1 cellular context compared by ENCODE assay signal in the genomic region with DNA sequence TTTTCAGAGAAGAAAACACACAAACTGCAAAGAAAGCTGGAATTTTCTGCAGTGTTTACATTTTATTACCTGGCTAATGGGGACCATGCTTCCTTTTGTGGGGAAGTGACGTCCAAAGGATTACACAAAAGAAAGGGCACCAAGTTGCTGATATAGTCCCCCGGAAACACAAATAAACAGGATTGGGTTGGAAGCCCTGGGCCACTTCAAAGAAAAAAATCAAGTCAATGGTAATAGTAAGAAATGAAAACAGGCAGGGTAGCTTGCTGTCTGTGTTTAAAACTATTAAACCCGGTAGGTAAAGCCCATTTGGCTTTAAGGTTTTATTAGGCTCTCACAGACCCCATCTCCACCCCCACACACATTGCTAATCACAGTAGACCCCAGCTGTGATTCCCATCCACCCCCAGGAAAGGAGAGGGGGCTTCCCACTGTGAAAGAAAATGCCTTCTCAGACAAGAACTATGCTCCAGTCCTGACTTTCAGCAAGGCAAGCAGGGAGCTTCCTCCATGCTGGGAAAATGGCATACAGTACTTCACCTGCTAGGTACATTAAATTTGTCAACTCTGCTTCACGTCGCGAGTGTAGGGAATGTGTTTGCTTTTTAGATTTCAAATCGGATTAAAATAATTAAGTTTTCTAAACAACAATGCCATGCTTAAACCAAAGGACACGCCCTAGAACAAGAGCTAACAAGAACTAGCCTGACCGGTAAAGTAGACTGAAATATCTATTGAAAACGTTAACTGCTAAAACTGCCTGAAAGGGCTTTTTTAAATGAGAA.
A peak's percentile ranks its signal among the peaks of the same experiment; 100 is the strongest.
TF ChIP-seq lines count a peak whose summit lies in the region.

No MANE protein-coding gene starts in this region.

TF ChIP-seq in WTC11, 78 proteins besides CTCF, POLR2A, EP300 and RAD21 (continued from another document and continues in another):
- TF ChIP-seq, protein P1, sequence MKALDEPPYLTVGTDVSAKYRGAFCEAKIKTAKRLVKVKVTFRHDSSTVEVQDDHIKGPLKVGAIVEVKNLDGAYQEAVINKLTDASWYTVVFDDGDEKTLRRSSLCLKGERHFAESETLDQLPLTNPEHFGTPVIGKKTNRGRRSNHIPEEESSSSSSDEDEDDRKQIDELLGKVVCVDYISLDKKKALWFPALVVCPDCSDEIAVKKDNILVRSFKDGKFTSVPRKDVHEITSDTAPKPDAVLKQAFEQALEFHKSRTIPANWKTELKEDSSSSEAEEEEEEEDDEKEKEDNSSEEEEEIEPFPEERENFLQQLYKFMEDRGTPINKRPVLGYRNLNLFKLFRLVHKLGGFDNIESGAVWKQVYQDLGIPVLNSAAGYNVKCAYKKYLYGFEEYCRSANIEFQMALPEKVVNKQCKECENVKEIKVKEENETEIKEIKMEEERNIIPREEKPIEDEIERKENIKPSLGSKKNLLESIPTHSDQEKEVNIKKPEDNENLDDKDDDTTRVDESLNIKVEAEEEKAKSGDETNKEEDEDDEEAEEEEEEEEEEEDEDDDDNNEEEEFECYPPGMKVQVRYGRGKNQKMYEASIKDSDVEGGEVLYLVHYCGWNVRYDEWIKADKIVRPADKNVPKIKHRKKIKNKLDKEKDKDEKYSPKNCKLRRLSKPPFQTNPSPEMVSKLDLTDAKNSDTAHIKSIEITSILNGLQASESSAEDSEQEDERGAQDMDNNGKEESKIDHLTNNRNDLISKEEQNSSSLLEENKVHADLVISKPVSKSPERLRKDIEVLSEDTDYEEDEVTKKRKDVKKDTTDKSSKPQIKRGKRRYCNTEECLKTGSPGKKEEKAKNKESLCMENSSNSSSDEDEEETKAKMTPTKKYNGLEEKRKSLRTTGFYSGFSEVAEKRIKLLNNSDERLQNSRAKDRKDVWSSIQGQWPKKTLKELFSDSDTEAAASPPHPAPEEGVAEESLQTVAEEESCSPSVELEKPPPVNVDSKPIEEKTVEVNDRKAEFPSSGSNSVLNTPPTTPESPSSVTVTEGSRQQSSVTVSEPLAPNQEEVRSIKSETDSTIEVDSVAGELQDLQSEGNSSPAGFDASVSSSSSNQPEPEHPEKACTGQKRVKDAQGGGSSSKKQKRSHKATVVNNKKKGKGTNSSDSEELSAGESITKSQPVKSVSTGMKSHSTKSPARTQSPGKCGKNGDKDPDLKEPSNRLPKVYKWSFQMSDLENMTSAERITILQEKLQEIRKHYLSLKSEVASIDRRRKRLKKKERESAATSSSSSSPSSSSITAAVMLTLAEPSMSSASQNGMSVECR (CRISPR knock-in tag; IDR thresholded peaks at IDR 0.05; ENCODE audit: borderline replicate concordance): no peak
- no peak for TF ChIP-seq GRHL2 (CRISPR knock-in tag; IDR thresholded peaks at IDR 0.05; ENCODE audit: insufficient replicate concordance, severe bottlenecking)
- TF ChIP-seq, protein P2, sequence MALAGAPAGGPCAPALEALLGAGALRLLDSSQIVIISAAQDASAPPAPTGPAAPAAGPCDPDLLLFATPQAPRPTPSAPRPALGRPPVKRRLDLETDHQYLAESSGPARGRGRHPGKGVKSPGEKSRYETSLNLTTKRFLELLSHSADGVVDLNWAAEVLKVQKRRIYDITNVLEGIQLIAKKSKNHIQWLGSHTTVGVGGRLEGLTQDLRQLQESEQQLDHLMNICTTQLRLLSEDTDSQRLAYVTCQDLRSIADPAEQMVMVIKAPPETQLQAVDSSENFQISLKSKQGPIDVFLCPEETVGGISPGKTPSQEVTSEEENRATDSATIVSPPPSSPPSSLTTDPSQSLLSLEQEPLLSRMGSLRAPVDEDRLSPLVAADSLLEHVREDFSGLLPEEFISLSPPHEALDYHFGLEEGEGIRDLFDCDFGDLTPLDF (CRISPR knock-in tag; IDR thresholded peaks at IDR 0.05): no peak
- TF ChIP-seq FOXP1 (CRISPR knock-in tag; IDR thresholded peaks at IDR 0.05; ENCODE audit: borderline replicate concordance): no peak
- TF ChIP-seq ERG (CRISPR knock-in tag; IDR thresholded peaks at IDR 0.05): no peak
- no peak for TF ChIP-seq MAX (CRISPR knock-in tag; IDR thresholded peaks at IDR 0.05)
- no peak for TF ChIP-seq KAT7 (CRISPR knock-in tag; IDR thresholded peaks at IDR 0.05; ENCODE audit: borderline replicate concordance)
- TF ChIP-seq, protein P3, sequence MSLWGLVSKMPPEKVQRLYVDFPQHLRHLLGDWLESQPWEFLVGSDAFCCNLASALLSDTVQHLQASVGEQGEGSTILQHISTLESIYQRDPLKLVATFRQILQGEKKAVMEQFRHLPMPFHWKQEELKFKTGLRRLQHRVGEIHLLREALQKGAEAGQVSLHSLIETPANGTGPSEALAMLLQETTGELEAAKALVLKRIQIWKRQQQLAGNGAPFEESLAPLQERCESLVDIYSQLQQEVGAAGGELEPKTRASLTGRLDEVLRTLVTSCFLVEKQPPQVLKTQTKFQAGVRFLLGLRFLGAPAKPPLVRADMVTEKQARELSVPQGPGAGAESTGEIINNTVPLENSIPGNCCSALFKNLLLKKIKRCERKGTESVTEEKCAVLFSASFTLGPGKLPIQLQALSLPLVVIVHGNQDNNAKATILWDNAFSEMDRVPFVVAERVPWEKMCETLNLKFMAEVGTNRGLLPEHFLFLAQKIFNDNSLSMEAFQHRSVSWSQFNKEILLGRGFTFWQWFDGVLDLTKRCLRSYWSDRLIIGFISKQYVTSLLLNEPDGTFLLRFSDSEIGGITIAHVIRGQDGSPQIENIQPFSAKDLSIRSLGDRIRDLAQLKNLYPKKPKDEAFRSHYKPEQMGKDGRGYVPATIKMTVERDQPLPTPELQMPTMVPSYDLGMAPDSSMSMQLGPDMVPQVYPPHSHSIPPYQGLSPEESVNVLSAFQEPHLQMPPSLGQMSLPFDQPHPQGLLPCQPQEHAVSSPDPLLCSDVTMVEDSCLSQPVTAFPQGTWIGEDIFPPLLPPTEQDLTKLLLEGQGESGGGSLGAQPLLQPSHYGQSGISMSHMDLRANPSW (CRISPR knock-in tag; conservative IDR thresholded peaks at IDR 0.05; ENCODE audit: low read depth): no peak
- TF ChIP-seq JUN (CRISPR knock-in tag; IDR thresholded peaks at IDR 0.05): no peak
- peak; percentile 38; the same call in 1 of the 2 replicates for TF ChIP-seq ZNF281 (CRISPR knock-in tag; IDR thresholded peaks at IDR 0.05)
- TF ChIP-seq ZNF121 (CRISPR knock-in tag; IDR thresholded peaks at IDR 0.05): no peak
- TF ChIP-seq NR2C2 (CRISPR knock-in tag; IDR thresholded peaks at IDR 0.05): no peak
- TF ChIP-seq RORB (CRISPR knock-in tag; IDR thresholded peaks at IDR 0.05): no peak
- 0 out of 2 replicates have a peak, but pooled peaks have one; percentile 51 for TF ChIP-seq SP1 (CRISPR knock-in tag; conservative IDR thresholded peaks at IDR 0.05)
- TF ChIP-seq GTF2I (CRISPR knock-in tag; conservative IDR thresholded peaks at IDR 0.05): no peak
- peak; percentile 80 for TF ChIP-seq ZNF423 (CRISPR knock-in tag; IDR thresholded peaks at IDR 0.05)
- TF ChIP-seq, protein P4, sequence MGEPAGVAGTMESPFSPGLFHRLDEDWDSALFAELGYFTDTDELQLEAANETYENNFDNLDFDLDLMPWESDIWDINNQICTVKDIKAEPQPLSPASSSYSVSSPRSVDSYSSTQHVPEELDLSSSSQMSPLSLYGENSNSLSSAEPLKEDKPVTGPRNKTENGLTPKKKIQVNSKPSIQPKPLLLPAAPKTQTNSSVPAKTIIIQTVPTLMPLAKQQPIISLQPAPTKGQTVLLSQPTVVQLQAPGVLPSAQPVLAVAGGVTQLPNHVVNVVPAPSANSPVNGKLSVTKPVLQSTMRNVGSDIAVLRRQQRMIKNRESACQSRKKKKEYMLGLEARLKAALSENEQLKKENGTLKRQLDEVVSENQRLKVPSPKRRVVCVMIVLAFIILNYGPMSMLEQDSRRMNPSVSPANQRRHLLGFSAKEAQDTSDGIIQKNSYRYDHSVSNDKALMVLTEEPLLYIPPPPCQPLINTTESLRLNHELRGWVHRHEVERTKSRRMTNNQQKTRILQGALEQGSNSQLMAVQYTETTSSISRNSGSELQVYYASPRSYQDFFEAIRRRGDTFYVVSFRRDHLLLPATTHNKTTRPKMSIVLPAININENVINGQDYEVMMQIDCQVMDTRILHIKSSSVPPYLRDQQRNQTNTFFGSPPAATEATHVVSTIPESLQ (CRISPR knock-in tag; IDR thresholded peaks at IDR 0.05): no peak
- TF ChIP-seq HMGXB4 (CRISPR knock-in tag; IDR thresholded peaks at IDR 0.05): no peak
- peak; percentile 66 for TF ChIP-seq ETV6 (CRISPR knock-in tag; IDR thresholded peaks at IDR 0.05)
- no peak for TF ChIP-seq E2F4 (CRISPR knock-in tag; IDR thresholded peaks at IDR 0.05; ENCODE audit: borderline replicate concordance, low read depth)
- no peak for TF ChIP-seq ELF4 (CRISPR knock-in tag; IDR thresholded peaks at IDR 0.05; ENCODE audit: low read depth)
- TF ChIP-seq, protein P5, sequence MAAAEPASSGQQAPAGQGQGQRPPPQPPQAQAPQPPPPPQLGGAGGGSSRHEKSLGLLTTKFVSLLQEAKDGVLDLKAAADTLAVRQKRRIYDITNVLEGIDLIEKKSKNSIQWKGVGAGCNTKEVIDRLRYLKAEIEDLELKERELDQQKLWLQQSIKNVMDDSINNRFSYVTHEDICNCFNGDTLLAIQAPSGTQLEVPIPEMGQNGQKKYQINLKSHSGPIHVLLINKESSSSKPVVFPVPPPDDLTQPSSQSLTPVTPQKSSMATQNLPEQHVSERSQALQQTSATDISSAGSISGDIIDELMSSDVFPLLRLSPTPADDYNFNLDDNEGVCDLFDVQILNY (CRISPR knock-in tag; IDR thresholded peaks at IDR 0.05): 0 out of 2 replicates have a peak, but pooled peaks have one; percentile 37
- TF ChIP-seq, protein P6, sequence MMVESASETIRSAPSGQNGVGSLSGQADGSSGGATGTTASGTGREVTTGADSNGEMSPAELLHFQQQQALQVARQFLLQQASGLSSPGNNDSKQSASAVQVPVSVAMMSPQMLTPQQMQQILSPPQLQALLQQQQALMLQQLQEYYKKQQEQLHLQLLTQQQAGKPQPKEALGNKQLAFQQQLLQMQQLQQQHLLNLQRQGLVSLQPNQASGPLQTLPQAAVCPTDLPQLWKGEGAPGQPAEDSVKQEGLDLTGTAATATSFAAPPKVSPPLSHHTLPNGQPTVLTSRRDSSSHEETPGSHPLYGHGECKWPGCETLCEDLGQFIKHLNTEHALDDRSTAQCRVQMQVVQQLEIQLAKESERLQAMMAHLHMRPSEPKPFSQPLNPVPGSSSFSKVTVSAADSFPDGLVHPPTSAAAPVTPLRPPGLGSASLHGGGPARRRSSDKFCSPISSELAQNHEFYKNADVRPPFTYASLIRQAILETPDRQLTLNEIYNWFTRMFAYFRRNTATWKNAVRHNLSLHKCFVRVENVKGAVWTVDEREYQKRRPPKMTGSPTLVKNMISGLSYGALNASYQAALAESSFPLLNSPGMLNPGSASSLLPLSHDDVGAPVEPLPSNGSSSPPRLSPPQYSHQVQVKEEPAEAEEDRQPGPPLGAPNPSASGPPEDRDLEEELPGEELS (CRISPR knock-in tag; IDR thresholded peaks at IDR 0.05): peak; percentile 55; the same call in 1 of the 2 replicates
- TF ChIP-seq SOX15 (CRISPR knock-in tag; IDR thresholded peaks at IDR 0.05): no peak
- TF ChIP-seq MLX (CRISPR knock-in tag; IDR thresholded peaks at IDR 0.05): no peak
- no peak for TF ChIP-seq GABPB1 (CRISPR knock-in tag; IDR thresholded peaks at IDR 0.05)
- TF ChIP-seq ZBTB21 (CRISPR knock-in tag; IDR thresholded peaks at IDR 0.05; ENCODE audit: borderline replicate concordance): no peak
